Comparison of ENCODE assay signal across 25 cellular contexts in the genomic region with DNA sequence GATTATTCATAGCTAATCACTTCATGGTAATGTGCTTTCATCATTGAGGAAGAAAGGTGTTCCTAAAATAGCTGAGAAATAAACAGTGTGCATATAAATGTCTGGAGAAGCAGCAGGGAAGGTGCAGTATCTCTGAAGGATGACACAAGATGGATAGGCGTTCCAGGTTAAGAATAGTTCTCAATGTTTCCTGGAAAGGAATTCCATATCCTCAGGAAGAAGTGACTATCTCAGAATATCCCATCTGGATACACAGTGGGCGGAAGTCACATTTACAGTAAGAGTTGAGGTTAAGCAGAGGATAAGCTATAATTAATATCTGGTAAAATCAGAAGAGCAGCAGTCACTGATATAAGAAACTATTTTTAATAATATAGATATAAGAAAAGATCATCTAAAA.
DNase-seq lines count a peak whose midpoint lies in the region; ATAC-seq, FAIRE-seq and TF ChIP-seq lines count a peak whose summit lies in the region.
"Had no signal": no experiment of that assay in that cellular context is flagged by ENCODE, and none has a peak within 500 bp of the region (broad histone marks: within the 10 kb centered on the region; RNA-seq: fewer than 3 reads in every experiment).

No MANE protein-coding gene starts in this region.

- H3K9ac ChIP-seq in endothelial cell of umbilical vein (replicated peaks; ENCODE audit: extremely low read depth, insufficient read depth, low read length) (no peak overlapping the region), neural cell (ENCODE audit: low read length) (no peak overlapping the region)
- H3K9ac ChIP-seq: BLaER1 treated with 17β-estradiol and CSF1 and Interleukin-3, amounts not matched to agents 10 nM and 100 nM had no signal

- no TSS peak for BruUV-seq in endothelial cell of umbilical vein (replicated peaks; lab: Mats Ljungman, UMichigan)

- ATAC-seq in heart right ventricle (no peak), HG02678 (IDR thresholded peaks at IDR 0.05; ENCODE audit: unreplicated experiment) (no peak), HG02870 (IDR thresholded peaks at IDR 0.05; ENCODE audit: unreplicated experiment) (no peak)
- ATAC-seq: A549, GM12878 had no signal

- TF ChIP-seq CTCF in cardiac muscle cell (IDR thresholded peaks at IDR 0.05; ENCODE audit: low read depth, low read length): no peak
- TF ChIP-seq CTCF in heart right ventricle (IDR thresholded peaks at IDR 0.05): no peak
- TF ChIP-seq CTCF in endothelial cell of umbilical vein (IDR thresholded peaks at IDR 0.05; ENCODE audit: extremely low read depth in 1 of 2, insufficient read depth in 1 of 2, low read depth in 1 of 2, low read length in 2 of 2): no peak
- no peak for TF ChIP-seq CTCF in neural cell (IDR thresholded peaks at IDR 0.05; ENCODE audit: poor library complexity, severe bottlenecking)

- no peak for TF ChIP-seq RAD21 in neural cell (conservative IDR thresholded peaks at IDR 0.05)

- H2AFZ ChIP-seq in endothelial cell of umbilical vein (ENCODE audit: low read depth, low read length) (no peak overlapping the region), neural cell (ENCODE audit: low read depth, low read length) (no peak overlapping the region)

- no peaks in the 10 kb centered on the region for H3K9me1 ChIP-seq in endothelial cell of umbilical vein (replicated peaks; ENCODE audit: control insufficient read depth, extremely low read depth, insufficient read depth, low read length)

- H3K9me2 ChIP-seq in neural cell (ENCODE audit: insufficient read depth, low read length): no peaks in the 10 kb centered on the region

- POLR2A ChIA-PET in endothelial cell of umbilical vein (lab: Charles Lee): interaction anchor here (0.6 kb wide), 1 partner anchor 39 kb away, joined by 5 read pairs; no protein-coding TSS in a partner anchor

- H3K36me3 ChIP-seq in cardiac muscle cell (no peaks in the 10 kb centered on the region), heart right ventricle (no peaks in the 10 kb centered on the region), endothelial cell of umbilical vein (ENCODE audit: control insufficient read depth in 2 of 2, extremely low read depth in 1 of 2, insufficient read depth in 2 of 2, low read length in 2 of 2) (no peaks in the 10 kb centered on the region), neural cell (ENCODE audit: insufficient read depth, low read length) (no peaks in the 10 kb centered on the region)
- H3K36me3 ChIP-seq: BLaER1 treated with 17β-estradiol and CSF1 and Interleukin-3, amounts not matched to agents 10 nM and 100 nM had no signal

- FAIRE-seq in endothelial cell of umbilical vein (lab: Jason Lieb, UNC): no peak
- FAIRE-seq: A549, GM12878, GM12892, GM18507 had no signal

- H3K4me2 ChIP-seq in endothelial cell of umbilical vein (ENCODE audit: insufficient read depth, low read length) (peak overlapping the region; percentile 17), neural cell (ENCODE audit: low read length) (no peak overlapping the region)
- H3K4me2 ChIP-seq: A549; BLaER1 treated with 17β-estradiol and CSF1 and Interleukin-3, amounts not matched to agents 10 nM and 100 nM had no signal

- DNase-seq in cardiac muscle cell (ENCODE audit: low read depth in 1 of 2, low spot score in 1 of 2) (no peak), heart right ventricle (no peak), dermis blood vessel endothelial cell (peak; percentile 48), endothelial cell of umbilical vein (ENCODE audit: low read depth, low spot score) (no peak)
- DNase-seq: AML-193; CD4-positive, alpha-beta memory T cell; CD8-positive, alpha-beta memory T cell; COR-L47; DMS 273 treated with DMSO at 0.1 percent for 48 hours; DMS153; DMS53; DMS79; DND-41; EL; GDM1 had no signal

- TF ChIP-seq POLR2A in endothelial cell of umbilical vein (IDR thresholded peaks at IDR 0.05; ENCODE audit: low read depth, low read length): no peak

- H3K4me1 ChIP-seq in cardiac muscle cell (ENCODE audit: low read depth) (peaks cover 25% of the 10 kb centered on the region), heart right ventricle (peaks cover 0 to 8% (median 0%) of the 10 kb centered on the region in 9 donors), endothelial cell of umbilical vein (ENCODE audit: control insufficient read depth, extremely low read depth, insufficient read depth, low read length) (peaks cover 10% of the 10 kb centered on the region)
- H3K4me1 ChIP-seq: A549; BLaER1 treated with 17β-estradiol and CSF1 and Interleukin-3, amounts not matched to agents 10 nM and 100 nM had no signal

- no peaks in the 10 kb centered on the region for H3F3A ChIP-seq in neural cell (ENCODE audit: insufficient read depth, low read length, poor library complexity, severe bottlenecking)

- H3K27me3 ChIP-seq in cardiac muscle cell: no peaks in the 10 kb centered on the region
- H3K27me3 ChIP-seq in heart right ventricle: no peaks in the 10 kb centered on the region
- no peaks in the 10 kb centered on the region for H3K27me3 ChIP-seq in endothelial cell of umbilical vein (ENCODE audit: control insufficient read depth in 2 of 2, insufficient read depth in 2 of 2, low read length in 2 of 2)
- no peaks in the 10 kb centered on the region for H3K27me3 ChIP-seq in neural cell (ENCODE audit: insufficient read depth, low read depth, low read length)
- H3K27me3 ChIP-seq: BLaER1 treated with 17β-estradiol and CSF1 and Interleukin-3, amounts not matched to agents 10 nM and 100 nM had no signal

- dilution Hi-C loops in endothelial cell of umbilical vein (cut with MboI; ENCODE audit: extremely low pct_ligation_motif_present, low sequenced_read_pairs): no loop called here

- TF ChIP-seq EP300 in neural cell (conservative IDR thresholded peaks at IDR 0.05; ENCODE audit: poor library complexity, severe bottlenecking): no peak

- H3K4me3 ChIP-seq in cardiac muscle cell: no peak overlapping the region
- H3K4me3 ChIP-seq in heart right ventricle: no peak overlapping the region
- no peak overlapping the region for H3K4me3 ChIP-seq in endothelial cell of umbilical vein (replicated peaks in 1 of 3; ENCODE audit: insufficient read depth in 1 of 3, low read depth in 1 of 3, low read length in 3 of 3)
- H3K4me3 ChIP-seq in neural cell (ENCODE audit: low read length): no peak overlapping the region
- H3K4me3 ChIP-seq: A549; BLaER1 treated with 17β-estradiol and CSF1 and Interleukin-3, amounts not matched to agents 10 nM and 100 nM; GM12878 had no signal

- WGBS in heart right ventricle, 2 donors: 49 to 56% methylated on average over 2 of the region's 2 CpGs

- intact Hi-C loops in heart right ventricle (cut with DNase I): no loop called here
- intact Hi-C loops in endothelial cell of umbilical vein (cut with micrococcal nuclease): no loop called here

- H3K79me2 ChIP-seq in endothelial cell of umbilical vein (ENCODE audit: control insufficient read depth, insufficient read depth, low read length) (no peaks in the 10 kb centered on the region), neural cell (replicated peaks; ENCODE audit: insufficient read depth, low read length) (no peaks in the 10 kb centered on the region)

- CTCF ChIA-PET in endothelial cell of umbilical vein (lab: Charles Lee): interaction anchor here (0.6 to 2.0 kb wide), 8 partner anchors 11 to 255 kb away, joined by 3 to 7 read pairs (median 4); no protein-coding TSS in a partner anchor

- H3K27ac ChIP-seq in cardiac muscle cell (peak overlapping the region; percentile 38), heart right ventricle (no peak overlapping the region), endothelial cell of umbilical vein (ENCODE audit: insufficient read depth, low read depth, low read length) (no peak overlapping the region), neural cell (ENCODE audit: low read length) (no peak overlapping the region)
- H3K27ac ChIP-seq: 22Rv1; A549; BLaER1 treated with 17β-estradiol and CSF1 and Interleukin-3, amounts not matched to agents 10 nM and 100 nM; C4-2B had no signal

- H3K9me3 ChIP-seq in cardiac muscle cell (ENCODE audit: low read depth) (no peaks in the 10 kb centered on the region), heart right ventricle (peaks cover 0 to 16% (median 5%) of the 10 kb centered on the region in 11 donors), endothelial cell of umbilical vein (replicated peaks; ENCODE audit: control insufficient read depth, insufficient read depth, low read length) (no peaks in the 10 kb centered on the region), neural cell (ENCODE audit: low read length) (no peaks in the 10 kb centered on the region)
- H3K9me3 ChIP-seq: A549 had no signal

- H4K20me1 ChIP-seq in endothelial cell of umbilical vein (replicated peaks; ENCODE audit: control insufficient read depth, extremely low read depth, insufficient read depth, low read length) (no peaks in the 10 kb centered on the region), neural cell (ENCODE audit: insufficient read depth) (no peaks in the 10 kb centered on the region)
- H4K20me1 ChIP-seq: BLaER1 treated with 17β-estradiol and CSF1 and Interleukin-3, amounts not matched to agents 10 nM and 100 nM had no signal

TF ChIP-seq in endothelial cell of umbilical vein, 7 proteins besides CTCF, POLR2A, EP300 and RAD21 (continues in another document):
- no peak for TF ChIP-seq JUN (IDR thresholded peaks at IDR 0.05; ENCODE audit: borderline replicate concordance, insufficient read depth, insufficient read length, low read depth)
- no peak for TF ChIP-seq POLR2AphosphoS5 (IDR thresholded peaks at IDR 0.05; ENCODE audit: insufficient read depth, low read depth, low read length)
- TF ChIP-seq, protein P1, sequence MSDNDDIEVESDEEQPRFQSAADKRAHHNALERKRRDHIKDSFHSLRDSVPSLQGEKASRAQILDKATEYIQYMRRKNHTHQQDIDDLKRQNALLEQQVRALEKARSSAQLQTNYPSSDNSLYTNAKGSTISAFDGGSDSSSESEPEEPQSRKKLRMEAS (IDR thresholded peaks at IDR 0.05; ENCODE audit: insufficient read depth, insufficient read length): no peak
- TF ChIP-seq EZH2 (IDR thresholded peaks at IDR 0.05; ENCODE audit: borderline replicate concordance, low read depth, low read length, severe bottlenecking): no peak
- no peak for TF ChIP-seq MYC (IDR thresholded peaks at IDR 0.05; ENCODE audit: low read depth, low read length)
- TF ChIP-seq FOS (IDR thresholded peaks at IDR 0.05; ENCODE audit: borderline replicate concordance, insufficient read depth, low read length): no peak

TF ChIP-seq in neural cell, 6 proteins besides CTCF, POLR2A, EP300 and RAD21 (continues in another document):
- no peak for TF ChIP-seq TAF1 (IDR thresholded peaks at IDR 0.05; ENCODE audit: low read depth)
- TF ChIP-seq SMC3 (conservative IDR thresholded peaks at IDR 0.05; ENCODE audit: poor library complexity): no peak
